Comparison of ENCODE assay signal across 8 cellular contexts in the genomic region with DNA sequence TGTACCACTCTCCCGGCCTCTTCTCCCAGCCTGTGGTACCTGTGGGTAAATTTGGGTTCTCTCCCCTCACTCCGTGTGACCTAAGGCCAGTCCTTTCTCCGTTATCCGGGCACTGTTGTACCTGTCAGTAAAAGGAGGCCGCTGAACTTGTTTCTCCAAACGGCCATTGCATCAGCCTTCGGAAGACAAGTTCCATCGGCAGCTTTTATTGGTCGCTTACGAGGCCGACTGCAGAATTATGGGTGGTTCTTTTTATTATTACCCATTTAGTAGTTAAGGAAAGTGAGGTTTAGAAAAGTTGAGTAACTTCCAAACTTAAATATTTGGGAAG. TPM values are rescaled to one million over a fixed set of nuclear protein-coding genes. Genes with fewer than 3 reads are reported as not detected.
DNase-seq lines count a peak whose midpoint lies in the region; ATAC-seq, FAIRE-seq and TF ChIP-seq lines count a peak whose summit lies in the region.

No MANE protein-coding gene starts in this region.

- intact Hi-C loops in activated CD4-positive, alpha-beta T cell treated with anti-CD3 and anti-CD28 coated beads, Interleukin-2, amount 10 ng/mL, durations not matched to agents 24 days and 14 days (cut with micrococcal nuclease), result loop anchor here (1.0 to 10.0 kb wide), 6 partner anchors 11 to 1739 kb away; a partner anchor contains a TSS
- intact Hi-C loops in pancreas (cut with DNase I), result no loop called here

- TF ChIP-seq CTCF in fibroblast of villous mesenchyme (IDR thresholded peaks at IDR 0.05; ENCODE audit: insufficient read depth, low read depth, low read length), result no peak
- no peak for TF ChIP-seq CTCF in pancreas (IDR thresholded peaks at IDR 0.05)

- H3K27ac ChIP-seq in pancreas, result peak overlapping the region in 2 of 4 donors; percentile 64 to 77

- 3 to 4% methylated on average over 11 of the region's 11 CpGs for WGBS in pancreas, 2 donors

- peak; percentile 73 for DNase-seq in activated CD4-positive, alpha-beta T cell treated with anti-CD3 and anti-CD28 coated beads, Interleukin-2, amount 10 ng/mL, durations not matched to agents 24 days and 14 days
- DNase-seq in activated CD4-positive, alpha-beta T cell treated with anti-CD3 and anti-CD28 coated beads, Interleukin-2, amount 50 U/mL, for 1 hour, result no peak
- no peak for DNase-seq in activated CD8-positive, alpha-beta T cell treated with anti-CD3 and anti-CD28 coated beads, Interleukin-2, amount 10 ng/mL, durations not matched to agents 7 days and 5 days
- DNase-seq in fibroblast of villous mesenchyme (ENCODE audit: low read depth) (peak; percentile 61), pancreas (no peak), retina (no peak)
- DNase-seq in effector CD8-positive, alpha-beta T cell (lab: John Stamatoyannopoulos, UW), result no peak

- H3K4me3 ChIP-seq in fibroblast of villous mesenchyme (ENCODE audit: low read depth, low read length) (peak overlapping the region; percentile 96), pancreas (peak overlapping the region; percentile 60 to 86 (median 64))

- peaks cover 51% of the 10 kb centered on the region for H3K4me1 Mint-ChIP-seq in activated CD4-positive, alpha-beta T cell treated with anti-CD3 and anti-CD28 coated beads, Interleukin-2, amount 10 ng/mL, durations not matched to agents 24 days and 14 days
- H3K4me1 Mint-ChIP-seq in activated CD8-positive, alpha-beta T cell treated with anti-CD3 and anti-CD28 coated beads, Interleukin-2, amount 10 ng/mL, durations not matched to agents 7 days and 5 days (ENCODE audit: low read depth), result peaks cover 63% of the 10 kb centered on the region

- POLR2A ChIA-PET in activated CD8-positive, alpha-beta T cell treated with anti-CD3 and anti-CD28 coated beads, Interleukin-2, amount 10 ng/mL, durations not matched to agents 7 days and 5 days (lab: Charles Lee), result interaction anchor here (1.3 to 3.8 kb wide), 5 partner anchors 10 to 615 kb away, joined by 4 to 57 read pairs (median 15); a partner anchor contains a TSS

- no peak for FAIRE-seq in pancreas (lab: Jason Lieb, UNC)

- no peaks in the 10 kb centered on the region for H3K9me3 ChIP-seq in pancreas

- H3K4me3 Mint-ChIP-seq in activated CD4-positive, alpha-beta T cell treated with anti-CD3 and anti-CD28 coated beads, Interleukin-2, amount 10 ng/mL, durations not matched to agents 24 days and 14 days, result peak overlapping the region; percentile 96
- peak overlapping the region; percentile 83 for H3K4me3 Mint-ChIP-seq in activated CD8-positive, alpha-beta T cell treated with anti-CD3 and anti-CD28 coated beads, Interleukin-2, amount 10 ng/mL, durations not matched to agents 7 days and 5 days

- peaks cover 0 to 5% (median 0%) of the 10 kb centered on the region in 3 donors for H3K4me1 ChIP-seq in pancreas

- peaks cover 0 to 23% (median 17%) of the 10 kb centered on the region in 3 donors for H3K36me3 ChIP-seq in pancreas

- H3K27me3 ChIP-seq in pancreas, result no peaks in the 10 kb centered on the region

- peak overlapping the region; percentile 97 for H3K27ac Mint-ChIP-seq in activated CD4-positive, alpha-beta T cell treated with anti-CD3 and anti-CD28 coated beads, Interleukin-2, amount 10 ng/mL, durations not matched to agents 24 days and 14 days
- peak overlapping the region; percentile 88 for H3K27ac Mint-ChIP-seq in activated CD8-positive, alpha-beta T cell treated with anti-CD3 and anti-CD28 coated beads, Interleukin-2, amount 10 ng/mL, durations not matched to agents 7 days and 5 days

- H3K36me3 Mint-ChIP-seq in activated CD4-positive, alpha-beta T cell treated with anti-CD3 and anti-CD28 coated beads, Interleukin-2, amount 10 ng/mL, durations not matched to agents 24 days and 14 days (ENCODE audit: low read depth), result peaks cover 47% of the 10 kb centered on the region
- H3K36me3 Mint-ChIP-seq in activated CD8-positive, alpha-beta T cell treated with anti-CD3 and anti-CD28 coated beads, Interleukin-2, amount 10 ng/mL, durations not matched to agents 7 days and 5 days (ENCODE audit: low read depth), result peaks cover 52% of the 10 kb centered on the region

- CTCF ChIA-PET in activated CD8-positive, alpha-beta T cell treated with anti-CD3 and anti-CD28 coated beads, Interleukin-2, amount 10 ng/mL, durations not matched to agents 7 days and 5 days (lab: Charles Lee), result interaction anchor here (1.1 to 9.1 kb wide), 7 partner anchors 11 to 98 kb away, joined by 3 to 81 read pairs (median 11); a partner anchor contains a TSS

- H3K9me3 Mint-ChIP-seq in activated CD4-positive, alpha-beta T cell treated with anti-CD3 and anti-CD28 coated beads, Interleukin-2, amount 10 ng/mL, durations not matched to agents 24 days and 14 days, result peaks cover 3% of the 10 kb centered on the region
- H3K9me3 Mint-ChIP-seq in activated CD8-positive, alpha-beta T cell treated with anti-CD3 and anti-CD28 coated beads, Interleukin-2, amount 10 ng/mL, durations not matched to agents 7 days and 5 days (ENCODE audit: insufficient read depth), result no peaks in the 10 kb centered on the region

- peak; percentile 8 for ATAC-seq in HG03442 (IDR thresholded peaks at IDR 0.05; ENCODE audit: unreplicated experiment)
- peak; percentile 8 for ATAC-seq in activated CD8-positive, alpha-beta T cell treated with anti-CD3 and anti-CD28 coated beads, Interleukin-2, amount 10 ng/mL, durations not matched to agents 7 days and 5 days
- peak in 3 of 4 donors; percentile 2 to 3 (median 3) for ATAC-seq in pancreas

- no peaks in the 10 kb centered on the region for H3K27me3 Mint-ChIP-seq in activated CD4-positive, alpha-beta T cell treated with anti-CD3 and anti-CD28 coated beads, Interleukin-2, amount 10 ng/mL, durations not matched to agents 24 days and 14 days
- no peaks in the 10 kb centered on the region for H3K27me3 Mint-ChIP-seq in activated CD8-positive, alpha-beta T cell treated with anti-CD3 and anti-CD28 coated beads, Interleukin-2, amount 10 ng/mL, durations not matched to agents 7 days and 5 days (ENCODE audit: low read depth)

RNA-seq across cellular contexts. Expression of a gene that starts 0.6 kb away (rescaled TPM):
- total RNA-seq in activated CD4-positive, alpha-beta T cell treated with anti-CD3 and anti-CD28 coated beads, Interleukin-2, amount 10 ng/mL, durations not matched to agents 24 days and 14 days, result 30.6 and 30.7 TPM in 2 replicates
- 10 to 100 TPM; 29.9 to 30.0 TPM for total RNA-seq in activated CD8-positive, alpha-beta T cell treated with anti-CD3 and anti-CD28 coated beads, Interleukin-2, amount 10 ng/mL, durations not matched to agents 7 days and 5 days
- total RNA-seq in fibroblast of villous mesenchyme, result 27.6 and 28.7 TPM in 2 replicates
- total RNA-seq in pancreas, result 1 to 10 TPM; 3.7 to 9.0 (median 5.7) TPM
- polyA plus RNA-seq in pancreas, result 1 to 10 TPM; 2.1 to 4.4 TPM

RNA-seq across cellular contexts. Expression of a gene that starts 12.0 kb away (rescaled TPM):
- total RNA-seq in activated CD4-positive, alpha-beta T cell treated with anti-CD3 and anti-CD28 coated beads, Interleukin-2, amount 10 ng/mL, durations not matched to agents 24 days and 14 days, result 19.8 and 21.2 TPM in 2 replicates
- total RNA-seq in activated CD8-positive, alpha-beta T cell treated with anti-CD3 and anti-CD28 coated beads, Interleukin-2, amount 10 ng/mL, durations not matched to agents 7 days and 5 days, result 10 to 100 TPM; 33.9 to 35.0 TPM
- total RNA-seq in fibroblast of villous mesenchyme (6.4 and 11.7 TPM in 2 replicates), pancreas (1 to 10 TPM; 2.1 to 7.2 (median 3.1) TPM)
- 10 to 100 TPM in 1 of 2 donors, 1 to 10 TPM in 1; 5.8 to 11.5 TPM for polyA plus RNA-seq in pancreas

RNA-seq across cellular contexts. Expression of a gene that starts 33.2 kb away (rescaled TPM):
- total RNA-seq in activated CD4-positive, alpha-beta T cell treated with anti-CD3 and anti-CD28 coated beads, Interleukin-2, amount 10 ng/mL, durations not matched to agents 24 days and 14 days, result not detected in 2 replicates
- total RNA-seq in activated CD8-positive, alpha-beta T cell treated with anti-CD3 and anti-CD28 coated beads, Interleukin-2, amount 10 ng/mL, durations not matched to agents 7 days and 5 days, result not detected
- 1.3 TPM in 1 of 2 replicates, not detected in the other for total RNA-seq in fibroblast of villous mesenchyme
- not detected for total RNA-seq in pancreas
- polyA plus RNA-seq in pancreas, result not detected

Comparison
In these comparisons a context has a peak if more than half of its experiments do, and no peak if none do; other contexts are left out.
1. DNase-seq: peak in activated CD4-positive, alpha-beta T cell treated with anti-CD3 and anti-CD28 coated beads, Interleukin-2, amount 10 ng/mL, durations not matched to agents 24 days and 14 days (single experiment) and fibroblast of villous mesenchyme (single experiment); none in activated CD4-positive, alpha-beta T cell treated with anti-CD3 and anti-CD28 coated beads, Interleukin-2, amount 50 U/mL, for 1 hour (single experiment), activated CD8-positive, alpha-beta T cell treated with anti-CD3 and anti-CD28 coated beads, Interleukin-2, amount 10 ng/mL, durations not matched to agents 7 days and 5 days (single experiment), pancreas (0 of 6), effector CD8-positive, alpha-beta T cell (single experiment) and retina (single experiment).
2. Peak in every context shown above with its lines, with median percentiles within 50 percentile points of each other: ATAC-seq.